1 cellular context compared by ENCODE assay signal in the genomic region with DNA sequence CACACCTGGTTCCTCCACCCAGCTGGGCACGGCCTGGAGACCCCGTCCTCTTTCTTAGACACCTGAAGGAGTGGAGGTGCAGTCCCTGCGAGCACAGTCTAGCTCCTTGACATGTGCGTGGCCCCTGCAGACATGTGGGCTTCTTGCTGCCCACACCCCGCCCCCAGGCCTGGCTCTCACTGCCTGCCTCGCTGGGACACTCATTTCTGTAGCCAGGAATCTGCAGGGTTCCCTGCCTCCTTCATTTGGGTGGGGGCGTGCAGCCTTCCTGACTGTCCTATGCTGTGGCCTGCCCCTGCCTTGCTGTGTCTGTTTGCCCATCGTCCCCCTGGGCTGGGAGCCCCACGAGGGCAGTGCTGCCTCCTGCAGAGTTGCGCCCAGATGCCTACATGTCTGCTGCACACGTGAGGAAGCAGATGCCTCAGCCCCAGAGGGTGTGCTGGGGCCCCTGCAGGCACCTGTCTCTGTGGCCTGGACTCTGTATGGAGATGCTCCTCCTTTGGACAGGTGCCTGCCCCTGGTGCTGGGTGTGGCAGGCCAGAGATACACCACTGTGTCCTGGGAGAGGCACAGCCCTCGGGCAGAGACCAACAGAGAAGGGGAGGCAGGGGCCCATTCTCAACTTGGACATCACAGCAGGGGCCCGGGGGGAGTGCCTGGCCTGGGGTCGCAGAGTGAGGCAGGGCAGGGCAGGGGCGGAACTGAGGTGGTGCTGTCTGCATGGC.
TF ChIP-seq lines count a peak whose summit lies in the region.

No MANE protein-coding gene starts in this region.

TF ChIP-seq in IMR-90, 13 proteins besides CTCF, POLR2A, EP300 and RAD21:
- TF ChIP-seq MAZ (IDR thresholded peaks at IDR 0.05; ENCODE audit: borderline replicate concordance, low read depth, low read length) (no peak), RFX5 (IDR thresholded peaks at IDR 0.05; ENCODE audit: low read depth, low read length) (no peak), NFE2L2 (IDR thresholded peaks at IDR 0.05; ENCODE audit: low read depth, low read length) (no peak), CHD1 (IDR thresholded peaks at IDR 0.05; ENCODE audit: low read depth, low read length) (no peak), MXI1 (IDR thresholded peaks at IDR 0.05; ENCODE audit: borderline replicate concordance, low read depth, low read length) (no peak), SMC3 (IDR thresholded peaks at IDR 0.05; ENCODE audit: low read depth, low read length) (no peak), FOS (IDR thresholded peaks at IDR 0.05; ENCODE audit: low read depth, low read length) (no peak), MAFK (IDR thresholded peaks at IDR 0.05; ENCODE audit: low read depth, low read length) (no peak), CEBPB (IDR thresholded peaks at IDR 0.05; ENCODE audit: low read depth, low read length) (no peak), RCOR1 (IDR thresholded peaks at IDR 0.05; ENCODE audit: insufficient replicate concordance, low read length) (no peak), BHLHE40 (IDR thresholded peaks at IDR 0.05; ENCODE audit: low read depth, low read length) (no peak)
- TF ChIP-seq, protein P1, sequence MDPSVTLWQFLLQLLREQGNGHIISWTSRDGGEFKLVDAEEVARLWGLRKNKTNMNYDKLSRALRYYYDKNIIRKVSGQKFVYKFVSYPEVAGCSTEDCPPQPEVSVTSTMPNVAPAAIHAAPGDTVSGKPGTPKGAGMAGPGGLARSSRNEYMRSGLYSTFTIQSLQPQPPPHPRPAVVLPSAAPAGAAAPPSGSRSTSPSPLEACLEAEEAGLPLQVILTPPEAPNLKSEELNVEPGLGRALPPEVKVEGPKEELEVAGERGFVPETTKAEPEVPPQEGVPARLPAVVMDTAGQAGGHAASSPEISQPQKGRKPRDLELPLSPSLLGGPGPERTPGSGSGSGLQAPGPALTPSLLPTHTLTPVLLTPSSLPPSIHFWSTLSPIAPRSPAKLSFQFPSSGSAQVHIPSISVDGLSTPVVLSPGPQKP (IDR thresholded peaks at IDR 0.05; ENCODE audit: borderline replicate concordance, low read depth, low read length): no peak
- TF ChIP-seq, protein P2, sequence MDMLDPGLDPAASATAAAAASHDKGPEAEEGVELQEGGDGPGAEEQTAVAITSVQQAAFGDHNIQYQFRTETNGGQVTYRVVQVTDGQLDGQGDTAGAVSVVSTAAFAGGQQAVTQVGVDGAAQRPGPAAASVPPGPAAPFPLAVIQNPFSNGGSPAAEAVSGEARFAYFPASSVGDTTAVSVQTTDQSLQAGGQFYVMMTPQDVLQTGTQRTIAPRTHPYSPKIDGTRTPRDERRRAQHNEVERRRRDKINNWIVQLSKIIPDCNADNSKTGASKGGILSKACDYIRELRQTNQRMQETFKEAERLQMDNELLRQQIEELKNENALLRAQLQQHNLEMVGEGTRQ (IDR thresholded peaks at IDR 0.05; ENCODE audit: low read depth, low read length): no peak
